24 cellular contexts compared by ENCODE assay signal in the genomic region with DNA sequence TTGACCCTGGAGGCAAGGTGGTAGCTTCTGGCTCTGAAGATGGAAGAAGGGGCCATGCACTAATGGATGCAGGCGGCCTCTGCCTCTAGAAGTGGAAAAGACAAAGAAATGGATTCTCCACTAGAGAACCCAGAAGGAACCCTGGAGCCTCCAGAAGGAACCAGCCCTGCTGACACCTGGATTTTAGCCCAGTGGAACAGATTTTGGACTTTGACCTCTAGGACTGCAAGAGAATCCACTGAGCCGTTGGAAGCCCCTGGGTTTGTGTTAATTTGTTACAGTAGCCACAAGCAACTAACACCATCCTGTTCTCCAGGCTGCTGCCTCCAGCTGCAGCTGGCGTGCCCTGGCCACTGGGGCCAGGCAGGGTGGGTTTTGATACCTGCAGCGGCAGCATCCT.
"Had no signal": no experiment of that assay in that cellular context is flagged by ENCODE, and none has a peak within 500 bp of the region (broad histone marks: within the 10 kb centered on the region; RNA-seq: fewer than 3 reads in every experiment).

No MANE protein-coding gene starts in this region.

- DNase-seq: activated CD4-positive, alpha-beta memory T cell treated with anti-CD3 and anti-CD28 coated beads, Interleukin-2, amount 10 ng/mL, durations not matched to agents 7 days and 5 days; activated CD4-positive, alpha-beta T cell treated with anti-CD3 and anti-CD28 coated beads for 36 hours; activated CD4-positive, alpha-beta T cell treated with anti-CD3 and anti-CD28 coated beads, Interleukin-2, amount 50 U/mL, for 1 hour; activated naive CD4-positive, alpha-beta T cell treated with anti-CD3 and anti-CD28 coated beads, Interleukin-2, amount 50 U/mL, for 16 hours; activated naive CD8-positive, alpha-beta T cell treated with anti-CD3 and anti-CD28 coated beads, Interleukin-2, amount 10 ng/mL, durations not matched to agents 7 days and 5 days; activated T-cell treated with anti-CD3 and anti-CD28 coated beads for 4 hours; activated T-cell treated with anti-CD3 and anti-CD28 coated beads, Interleukin-2, amount 50 U/mL, for 48 hours; adrenal gland; Karpas-422; MM.1S; NCI-H1105; NCI-H1436; NCI-H1694 treated with DMSO at 0.1 percent for 48 hours; NCI-H2029 treated with DMSO at 0.1 percent for 48 hours; NCI-H345; NCI-H510A; NCI-H526 treated with DMSO at 0.1 percent for 48 hours; NCI-H82; SIG-M5; T-helper 2 cell; WERI-Rb-1 had no signal

- H3K27ac ChIP-seq: adrenal gland, ascending aorta, body of pancreas, WERI-Rb-1 had no signal

- H3K4me1 ChIP-seq: adrenal gland, ascending aorta, body of pancreas had no signal

- H3K4me3 ChIP-seq: adrenal gland, ascending aorta, body of pancreas had no signal

- H3K27me3 ChIP-seq: adrenal gland, ascending aorta, body of pancreas had no signal

- ATAC-seq: activated CD4-positive, alpha-beta T cell treated with anti-CD3 and anti-CD28 coated beads for 36 hours; activated T-helper 17 cell treated with anti-CD3 and anti-CD28 coated beads, Interleukin-2, amount 50 U/mL, for 72 hours; body of pancreas had no signal

- H3K36me3 ChIP-seq: adrenal gland, ascending aorta, WERI-Rb-1 had no signal

- H3K9me3 ChIP-seq: adrenal gland, ascending aorta, body of pancreas had no signal
